1 cellular context compared by ENCODE assay signal in the genomic region with DNA sequence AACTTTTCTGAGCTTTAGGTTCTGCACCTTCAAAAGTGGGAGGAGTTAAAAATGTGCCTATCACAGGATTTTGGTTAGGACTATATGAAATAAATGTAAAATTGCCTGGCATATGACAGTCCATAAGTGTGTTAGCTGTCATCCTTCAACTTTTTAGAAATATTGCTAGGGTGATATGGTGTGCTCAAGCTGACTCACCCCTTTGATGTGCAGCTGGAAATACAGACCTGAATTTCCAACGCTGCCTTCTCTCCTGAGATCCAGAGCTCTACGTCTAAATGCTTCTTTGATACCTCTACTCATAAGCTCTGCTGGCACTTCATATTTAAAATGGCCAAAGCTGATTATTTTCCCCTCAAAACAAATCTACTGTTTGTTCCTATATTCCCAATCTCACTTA.
A peak's percentile ranks its signal among the peaks of the same experiment; 100 is the strongest.
TF ChIP-seq lines count a peak whose summit lies in the region.

No MANE protein-coding gene starts in this region.

TF ChIP-seq in K562, 482 proteins besides CTCF, POLR2A, EP300 and RAD21 (continues in another document):
- TF ChIP-seq, protein P1, sequence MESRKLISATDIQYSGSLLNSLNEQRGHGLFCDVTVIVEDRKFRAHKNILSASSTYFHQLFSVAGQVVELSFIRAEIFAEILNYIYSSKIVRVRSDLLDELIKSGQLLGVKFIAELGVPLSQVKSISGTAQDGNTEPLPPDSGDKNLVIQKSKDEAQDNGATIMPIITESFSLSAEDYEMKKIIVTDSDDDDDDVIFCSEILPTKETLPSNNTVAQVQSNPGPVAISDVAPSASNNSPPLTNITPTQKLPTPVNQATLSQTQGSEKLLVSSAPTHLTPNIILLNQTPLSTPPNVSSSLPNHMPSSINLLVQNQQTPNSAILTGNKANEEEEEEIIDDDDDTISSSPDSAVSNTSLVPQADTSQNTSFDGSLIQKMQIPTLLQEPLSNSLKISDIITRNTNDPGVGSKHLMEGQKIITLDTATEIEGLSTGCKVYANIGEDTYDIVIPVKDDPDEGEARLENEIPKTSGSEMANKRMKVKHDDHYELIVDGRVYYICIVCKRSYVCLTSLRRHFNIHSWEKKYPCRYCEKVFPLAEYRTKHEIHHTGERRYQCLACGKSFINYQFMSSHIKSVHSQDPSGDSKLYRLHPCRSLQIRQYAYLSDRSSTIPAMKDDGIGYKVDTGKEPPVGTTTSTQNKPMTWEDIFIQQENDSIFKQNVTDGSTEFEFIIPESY (CRISPR knock-in tag; IDR thresholded peaks at IDR 0.05) = no peak
- TF ChIP-seq LEF1 (IDR thresholded peaks at IDR 0.05) = peak; percentile 66; the same call in 1 of the 2 replicates
- no peak for TF ChIP-seq NR2C1 (IDR thresholded peaks at IDR 0.05)
- no peak for TF ChIP-seq NR2C1 (tag; IDR thresholded peaks at IDR 0.05)
- no peak for TF ChIP-seq SMAD2 (IDR thresholded peaks at IDR 0.05; ENCODE audit: low read depth, low read length)
- TF ChIP-seq FOSL1 (tag; conservative IDR thresholded peaks at IDR 0.05) = peak; percentile 53
- TF ChIP-seq, protein P2, sequence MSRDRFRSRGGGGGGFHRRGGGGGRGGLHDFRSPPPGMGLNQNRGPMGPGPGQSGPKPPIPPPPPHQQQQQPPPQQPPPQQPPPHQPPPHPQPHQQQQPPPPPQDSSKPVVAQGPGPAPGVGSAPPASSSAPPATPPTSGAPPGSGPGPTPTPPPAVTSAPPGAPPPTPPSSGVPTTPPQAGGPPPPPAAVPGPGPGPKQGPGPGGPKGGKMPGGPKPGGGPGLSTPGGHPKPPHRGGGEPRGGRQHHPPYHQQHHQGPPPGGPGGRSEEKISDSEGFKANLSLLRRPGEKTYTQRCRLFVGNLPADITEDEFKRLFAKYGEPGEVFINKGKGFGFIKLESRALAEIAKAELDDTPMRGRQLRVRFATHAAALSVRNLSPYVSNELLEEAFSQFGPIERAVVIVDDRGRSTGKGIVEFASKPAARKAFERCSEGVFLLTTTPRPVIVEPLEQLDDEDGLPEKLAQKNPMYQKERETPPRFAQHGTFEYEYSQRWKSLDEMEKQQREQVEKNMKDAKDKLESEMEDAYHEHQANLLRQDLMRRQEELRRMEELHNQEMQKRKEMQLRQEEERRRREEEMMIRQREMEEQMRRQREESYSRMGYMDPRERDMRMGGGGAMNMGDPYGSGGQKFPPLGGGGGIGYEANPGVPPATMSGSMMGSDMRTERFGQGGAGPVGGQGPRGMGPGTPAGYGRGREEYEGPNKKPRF (IDR thresholded peaks at IDR 0.05; ENCODE audit: low read depth, low read length) = no peak
- TF ChIP-seq MEIS2 (IDR thresholded peaks at IDR 0.05; ENCODE audit: partially characterized antibody) = peak; percentile 81
- no peak for TF ChIP-seq WHSC1 (IDR thresholded peaks at IDR 0.05; ENCODE audit: low read length)
- TF ChIP-seq NFE2L1 (tag; IDR thresholded peaks at IDR 0.05; ENCODE audit: borderline replicate concordance, low read depth) = no peak
- no peak for TF ChIP-seq MIER1 (IDR thresholded peaks at IDR 0.05; ENCODE audit: low read depth)
- TF ChIP-seq, protein P3, sequence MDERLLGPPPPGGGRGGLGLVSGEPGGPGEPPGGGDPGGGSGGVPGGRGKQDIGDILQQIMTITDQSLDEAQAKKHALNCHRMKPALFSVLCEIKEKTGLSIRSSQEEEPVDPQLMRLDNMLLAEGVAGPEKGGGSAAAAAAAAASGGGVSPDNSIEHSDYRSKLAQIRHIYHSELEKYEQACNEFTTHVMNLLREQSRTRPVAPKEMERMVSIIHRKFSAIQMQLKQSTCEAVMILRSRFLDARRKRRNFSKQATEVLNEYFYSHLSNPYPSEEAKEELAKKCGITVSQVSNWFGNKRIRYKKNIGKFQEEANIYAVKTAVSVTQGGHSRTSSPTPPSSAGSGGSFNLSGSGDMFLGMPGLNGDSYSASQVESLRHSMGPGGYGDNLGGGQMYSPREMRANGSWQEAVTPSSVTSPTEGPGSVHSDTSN (CRISPR knock-in tag; IDR thresholded peaks at IDR 0.05; ENCODE audit: low read depth) = no peak
- TF ChIP-seq, protein P3 (tag; conservative IDR thresholded peaks at IDR 0.05; ENCODE audit: low read depth) = peak; percentile 71
- TF ChIP-seq RFX5 (IDR thresholded peaks at IDR 0.05; ENCODE audit: low read depth, low read length) = no peak
- TF ChIP-seq STAG1 (CRISPR knock-in tag; IDR thresholded peaks at IDR 0.05; ENCODE audit: borderline replicate concordance) = no peak
- TF ChIP-seq, protein P4, sequence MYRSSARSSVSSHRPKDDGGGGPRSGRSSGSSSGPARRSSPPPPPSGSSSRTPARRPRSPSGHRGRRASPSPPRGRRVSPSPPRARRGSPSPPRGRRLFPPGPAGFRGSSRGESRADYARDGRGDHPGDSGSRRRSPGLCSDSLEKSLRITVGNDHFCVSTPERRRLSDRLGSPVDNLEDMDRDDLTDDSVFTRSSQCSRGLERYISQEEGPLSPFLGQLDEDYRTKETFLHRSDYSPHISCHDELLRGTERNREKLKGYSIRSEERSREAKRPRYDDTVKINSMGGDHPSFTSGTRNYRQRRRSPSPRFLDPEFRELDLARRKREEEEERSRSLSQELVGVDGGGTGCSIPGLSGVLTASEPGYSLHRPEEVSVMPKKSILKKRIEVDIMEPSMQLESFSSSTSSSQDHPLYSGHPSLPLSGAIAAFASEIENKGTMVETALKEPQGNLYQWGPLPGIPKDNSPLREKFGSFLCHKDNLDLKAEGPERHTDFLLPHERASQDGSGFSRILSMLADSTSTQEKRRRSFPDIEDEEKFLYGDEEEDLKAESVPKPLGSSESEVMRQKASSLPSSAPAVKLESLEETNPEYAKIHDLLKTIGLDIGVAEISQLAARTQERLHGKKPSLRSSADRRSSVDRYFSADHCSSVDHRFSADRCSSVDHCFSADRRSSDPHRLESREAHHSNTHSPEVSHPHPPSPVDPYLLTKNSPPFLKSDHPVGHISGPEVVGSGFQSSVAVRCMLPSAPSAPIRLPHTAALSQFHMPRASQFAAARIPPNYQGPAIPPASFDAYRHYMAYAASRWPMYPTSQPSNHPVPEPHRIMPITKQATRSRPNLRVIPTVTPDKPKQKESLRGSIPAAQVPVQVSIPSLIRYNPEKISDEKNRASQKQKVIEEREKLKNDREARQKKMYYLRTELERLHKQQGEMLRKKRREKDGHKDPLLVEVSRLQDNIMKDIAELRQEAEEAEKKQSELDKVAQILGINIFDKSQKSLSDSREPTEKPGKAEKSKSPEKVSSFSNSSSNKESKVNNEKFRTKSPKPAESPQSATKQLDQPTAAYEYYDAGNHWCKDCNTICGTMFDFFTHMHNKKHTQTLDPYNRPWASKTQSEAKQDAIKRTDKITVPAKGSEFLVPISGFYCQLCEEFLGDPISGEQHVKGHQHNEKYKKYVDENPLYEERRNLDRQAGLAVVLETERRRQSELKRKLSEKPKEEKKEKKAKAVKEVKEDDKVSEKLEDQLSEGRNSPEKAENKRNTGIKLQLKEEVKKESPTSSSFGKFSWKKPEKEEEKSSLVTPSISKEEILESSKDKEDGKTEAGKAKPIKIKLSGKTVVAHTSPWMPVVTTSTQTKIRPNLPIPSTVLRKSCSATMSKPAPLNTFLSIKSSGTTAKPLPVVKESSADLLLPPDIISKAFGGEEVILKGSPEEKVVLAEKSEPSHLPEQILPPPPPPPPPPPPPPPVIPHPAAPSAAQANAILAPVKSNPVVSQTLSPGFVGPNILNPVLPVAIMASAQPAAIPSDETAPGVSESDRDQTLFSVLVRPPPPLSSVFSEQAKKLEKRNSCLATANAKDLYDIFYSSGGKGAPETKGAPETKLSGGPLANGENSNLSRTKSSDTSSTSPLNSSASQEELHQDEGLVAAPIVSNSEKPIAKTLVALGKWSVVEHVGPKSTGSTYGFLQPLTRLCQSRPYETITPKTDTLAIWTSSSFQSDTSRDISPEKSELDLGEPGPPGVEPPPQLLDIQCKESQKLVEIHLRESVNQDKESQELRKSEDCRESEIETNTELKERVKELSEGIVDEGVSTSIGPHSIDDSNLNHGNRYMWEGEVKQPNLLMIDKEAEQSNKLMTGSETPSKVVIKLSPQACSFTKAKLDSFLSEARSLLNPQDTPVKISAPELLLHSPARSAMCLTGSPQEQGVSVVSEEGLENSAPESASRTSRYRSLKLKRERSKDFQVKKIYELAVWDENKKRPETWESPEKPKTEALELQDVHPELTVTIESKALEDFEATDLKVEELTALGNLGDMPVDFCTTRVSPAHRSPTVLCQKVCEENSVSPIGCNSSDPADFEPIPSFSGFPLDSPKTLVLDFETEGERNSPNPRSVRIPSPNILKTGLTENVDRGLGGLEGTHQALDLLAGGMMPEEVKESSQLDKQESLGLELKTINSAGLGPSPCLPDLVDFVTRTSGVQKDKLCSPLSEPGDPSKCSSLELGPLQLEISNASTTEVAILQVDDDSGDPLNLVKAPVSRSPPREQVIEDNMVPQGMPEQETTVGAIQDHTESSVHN (IDR thresholded peaks at IDR 0.05; ENCODE audit: borderline replicate concordance in 1 of 2, low read depth in 1 of 2) = no peak
- TF ChIP-seq, protein P5, sequence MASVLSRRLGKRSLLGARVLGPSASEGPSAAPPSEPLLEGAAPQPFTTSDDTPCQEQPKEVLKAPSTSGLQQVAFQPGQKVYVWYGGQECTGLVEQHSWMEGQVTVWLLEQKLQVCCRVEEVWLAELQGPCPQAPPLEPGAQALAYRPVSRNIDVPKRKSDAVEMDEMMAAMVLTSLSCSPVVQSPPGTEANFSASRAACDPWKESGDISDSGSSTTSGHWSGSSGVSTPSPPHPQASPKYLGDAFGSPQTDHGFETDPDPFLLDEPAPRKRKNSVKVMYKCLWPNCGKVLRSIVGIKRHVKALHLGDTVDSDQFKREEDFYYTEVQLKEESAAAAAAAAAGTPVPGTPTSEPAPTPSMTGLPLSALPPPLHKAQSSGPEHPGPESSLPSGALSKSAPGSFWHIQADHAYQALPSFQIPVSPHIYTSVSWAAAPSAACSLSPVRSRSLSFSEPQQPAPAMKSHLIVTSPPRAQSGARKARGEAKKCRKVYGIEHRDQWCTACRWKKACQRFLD (CRISPR knock-in tag; IDR thresholded peaks at IDR 0.05) = no peak
- TF ChIP-seq, protein P6, sequence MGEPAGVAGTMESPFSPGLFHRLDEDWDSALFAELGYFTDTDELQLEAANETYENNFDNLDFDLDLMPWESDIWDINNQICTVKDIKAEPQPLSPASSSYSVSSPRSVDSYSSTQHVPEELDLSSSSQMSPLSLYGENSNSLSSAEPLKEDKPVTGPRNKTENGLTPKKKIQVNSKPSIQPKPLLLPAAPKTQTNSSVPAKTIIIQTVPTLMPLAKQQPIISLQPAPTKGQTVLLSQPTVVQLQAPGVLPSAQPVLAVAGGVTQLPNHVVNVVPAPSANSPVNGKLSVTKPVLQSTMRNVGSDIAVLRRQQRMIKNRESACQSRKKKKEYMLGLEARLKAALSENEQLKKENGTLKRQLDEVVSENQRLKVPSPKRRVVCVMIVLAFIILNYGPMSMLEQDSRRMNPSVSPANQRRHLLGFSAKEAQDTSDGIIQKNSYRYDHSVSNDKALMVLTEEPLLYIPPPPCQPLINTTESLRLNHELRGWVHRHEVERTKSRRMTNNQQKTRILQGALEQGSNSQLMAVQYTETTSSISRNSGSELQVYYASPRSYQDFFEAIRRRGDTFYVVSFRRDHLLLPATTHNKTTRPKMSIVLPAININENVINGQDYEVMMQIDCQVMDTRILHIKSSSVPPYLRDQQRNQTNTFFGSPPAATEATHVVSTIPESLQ (CRISPR knock-in tag; IDR thresholded peaks at IDR 0.05) = no peak
- TF ChIP-seq JUND (IDR thresholded peaks at IDR 0.05; ENCODE audit: borderline replicate concordance, low read depth, low read length) = peak; percentile 50; the same call in 1 of the 2 replicates
- TF ChIP-seq JUND (tag; IDR thresholded peaks at IDR 0.05; ENCODE audit: borderline replicate concordance, low read depth, low read length) = peak; percentile 53; the same call in 1 of the 3 replicates
- TF ChIP-seq MAZ (CRISPR knock-in tag; conservative IDR thresholded peaks at IDR 0.05 in 1 of 2, IDR thresholded peaks at IDR 0.05 in 1 of 2) = 0 out of 4 replicates have a peak, but pooled peaks of 1 of the 2 experiments have one; percentile 19
- no peak for TF ChIP-seq ZNF830 (CRISPR knock-in tag; IDR thresholded peaks at IDR 0.05)
- TF ChIP-seq, protein P7, sequence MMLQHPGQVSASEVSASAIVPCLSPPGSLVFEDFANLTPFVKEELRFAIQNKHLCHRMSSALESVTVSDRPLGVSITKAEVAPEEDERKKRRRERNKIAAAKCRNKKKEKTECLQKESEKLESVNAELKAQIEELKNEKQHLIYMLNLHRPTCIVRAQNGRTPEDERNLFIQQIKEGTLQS (IDR thresholded peaks at IDR 0.05) = peak; percentile 38
- TF ChIP-seq, protein P7 (CRISPR knock-in tag; conservative IDR thresholded peaks at IDR 0.05) = no peak
- TF ChIP-seq, protein P8, sequence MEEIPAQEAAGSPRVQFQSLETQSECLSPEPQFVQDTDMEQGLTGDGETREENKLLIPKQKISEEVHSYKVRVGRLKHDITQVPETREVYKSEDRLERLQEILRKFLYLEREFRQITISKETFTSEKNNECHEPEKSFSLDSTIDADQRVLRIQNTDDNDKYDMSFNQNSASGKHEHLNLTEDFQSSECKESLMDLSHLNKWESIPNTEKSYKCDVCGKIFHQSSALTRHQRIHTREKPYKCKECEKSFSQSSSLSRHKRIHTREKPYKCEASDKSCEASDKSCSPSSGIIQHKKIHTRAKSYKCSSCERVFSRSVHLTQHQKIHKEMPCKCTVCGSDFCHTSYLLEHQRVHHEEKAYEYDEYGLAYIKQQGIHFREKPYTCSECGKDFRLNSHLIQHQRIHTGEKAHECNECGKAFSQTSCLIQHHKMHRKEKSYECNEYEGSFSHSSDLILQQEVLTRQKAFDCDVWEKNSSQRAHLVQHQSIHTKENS (CRISPR knock-in tag; IDR thresholded peaks at IDR 0.05) = no peak
- no peak for TF ChIP-seq NCOA6 (IDR thresholded peaks at IDR 0.05)
- no peak for TF ChIP-seq ZNF75A (CRISPR knock-in tag; IDR thresholded peaks at IDR 0.05)
- TF ChIP-seq, protein P9, sequence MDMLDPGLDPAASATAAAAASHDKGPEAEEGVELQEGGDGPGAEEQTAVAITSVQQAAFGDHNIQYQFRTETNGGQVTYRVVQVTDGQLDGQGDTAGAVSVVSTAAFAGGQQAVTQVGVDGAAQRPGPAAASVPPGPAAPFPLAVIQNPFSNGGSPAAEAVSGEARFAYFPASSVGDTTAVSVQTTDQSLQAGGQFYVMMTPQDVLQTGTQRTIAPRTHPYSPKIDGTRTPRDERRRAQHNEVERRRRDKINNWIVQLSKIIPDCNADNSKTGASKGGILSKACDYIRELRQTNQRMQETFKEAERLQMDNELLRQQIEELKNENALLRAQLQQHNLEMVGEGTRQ (CRISPR knock-in tag; IDR thresholded peaks at IDR 0.05) = no peak
- TF ChIP-seq, protein P10, sequence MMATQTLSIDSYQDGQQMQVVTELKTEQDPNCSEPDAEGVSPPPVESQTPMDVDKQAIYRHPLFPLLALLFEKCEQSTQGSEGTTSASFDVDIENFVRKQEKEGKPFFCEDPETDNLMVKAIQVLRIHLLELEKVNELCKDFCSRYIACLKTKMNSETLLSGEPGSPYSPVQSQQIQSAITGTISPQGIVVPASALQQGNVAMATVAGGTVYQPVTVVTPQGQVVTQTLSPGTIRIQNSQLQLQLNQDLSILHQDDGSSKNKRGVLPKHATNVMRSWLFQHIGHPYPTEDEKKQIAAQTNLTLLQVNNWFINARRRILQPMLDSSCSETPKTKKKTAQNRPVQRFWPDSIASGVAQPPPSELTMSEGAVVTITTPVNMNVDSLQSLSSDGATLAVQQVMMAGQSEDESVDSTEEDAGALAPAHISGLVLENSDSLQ (IDR thresholded peaks at IDR 0.05) = peak; percentile 49; the same call in 1 of the 2 replicates
- TF ChIP-seq SRSF7 (optimal IDR thresholded peaks at IDR 0.05; ENCODE audit: low read depth, low read length) = no peak
